In genomic region chr15:51876169-51876568, GRCh38 we compare ENCODE assay signal across 1 cellular context.
TF ChIP-seq lines count a peak whose summit lies in the region.

No MANE protein-coding gene starts in this region.

TF ChIP-seq in HCT116, 20 proteins besides CTCF, POLR2A, EP300 and RAD21:
- no peak for TF ChIP-seq REST (IDR thresholded peaks at IDR 0.05; ENCODE audit: low read depth)
- TF ChIP-seq ELF1 (IDR thresholded peaks at IDR 0.05; ENCODE audit: borderline replicate concordance, low read depth): no peak
- no peak for TF ChIP-seq SIN3A (IDR thresholded peaks at IDR 0.05; ENCODE audit: low read depth)
- no peak for TF ChIP-seq ZNF274 (IDR thresholded peaks at IDR 0.05; ENCODE audit: low read depth, low read length)
- TF ChIP-seq ATF3 (IDR thresholded peaks at IDR 0.05): no peak
- TF ChIP-seq MAX (IDR thresholded peaks at IDR 0.05): no peak
- no peak for TF ChIP-seq SRF (IDR thresholded peaks at IDR 0.05; ENCODE audit: low read depth)
- TF ChIP-seq ZBTB33 (IDR thresholded peaks at IDR 0.05; ENCODE audit: extremely low read depth, insufficient replicate concordance, low read length): no peak
- TF ChIP-seq EZH2 (IDR thresholded peaks at IDR 0.05): no peak
- TF ChIP-seq CEBPB (IDR thresholded peaks at IDR 0.05; ENCODE audit: low read depth): no peak
- no peak for TF ChIP-seq TCF7L2 (IDR thresholded peaks at IDR 0.05; ENCODE audit: borderline replicate concordance, extremely low read depth, insufficient read depth, insufficient read length)
- TF ChIP-seq EGR1 (IDR thresholded peaks at IDR 0.05; ENCODE audit: low read depth): no peak
- no peak for TF ChIP-seq ZFX (IDR thresholded peaks at IDR 0.05)
- TF ChIP-seq POLR2AphosphoS5 (IDR thresholded peaks at IDR 0.05; ENCODE audit: low read depth, low read length): no peak
- no peak for TF ChIP-seq EZH2phosphoT487 (IDR thresholded peaks at IDR 0.05; ENCODE audit: borderline replicate concordance)
- TF ChIP-seq FOSL1 (IDR thresholded peaks at IDR 0.05; ENCODE audit: low read depth): no peak
